In genomic region chr5:17118631-17119030, GRCh38 we compare ENCODE assay signal across 9 cellular contexts.
DNase-seq lines count a peak whose midpoint lies in the region; ATAC-seq, FAIRE-seq and TF ChIP-seq lines count a peak whose summit lies in the region.
"Had no signal": no experiment of that assay in that cellular context is flagged by ENCODE, and none has a peak within 500 bp of the region (broad histone marks: within the 10 kb centered on the region; RNA-seq: fewer than 3 reads in every experiment).

No MANE protein-coding gene starts in this region.

- DNase-seq in AG10803 (ENCODE audit: low read depth): peak; percentile 83
- DNase-seq in NCI-H460 (ENCODE audit: extremely low read depth, low read depth): peak; percentile 84
- DNase-seq in caudate nucleus (lab: John Stamatoyannopoulos, UW): peak in 31 of 61 donors; percentile 2 to 64 (median 18)
- DNase-seq in medulla oblongata (ENCODE audit: extremely low spot score): peak; percentile 89
- no peak for DNase-seq in NCI-H187 (lab: John Stamatoyannopoulos, UW)
- DNase-seq in NCI-H446 treated with DMSO at 0.1 percent for 48 hours (lab: John Stamatoyannopoulos, UW): no peak
- no peak for DNase-seq in GM12892 (ENCODE audit: insufficient read length)

- no peak overlapping the region for H3K4me3 ChIP-seq in AG10803 (ENCODE audit: low read length)

- no peak for FAIRE-seq in GM12892 (lab: Jason Lieb, UNC)
- FAIRE-seq: H1 had no signal

- ATAC-seq in GM21381 (IDR thresholded peaks at IDR 0.05; ENCODE audit: unreplicated experiment): peak; percentile 74

- no peak for TF ChIP-seq POLR2A in GM12892 (IDR thresholded peaks at IDR 0.05; ENCODE audit: low read depth, low read length)

- TF ChIP-seq CTCF in AG10803 (conservative IDR thresholded peaks at IDR 0.05; ENCODE audit: low read length): no peak

- H3K27ac ChIP-seq in caudate nucleus (ENCODE audit: low read depth, low read length): no peak overlapping the region

Comparison
In these comparisons a context has a peak if more than half of its experiments do, and no peak if none do; other contexts are left out.
1. DNase-seq: peak in AG10803 (single experiment), NCI-H460 (single experiment), caudate nucleus (31 of 61) and medulla oblongata (single experiment); none in NCI-H187 (0 of 2), NCI-H446 treated with DMSO at 0.1 percent for 48 hours (single experiment) and GM12892 (single experiment).